Comparison of ENCODE assay signal across 10 cellular contexts in genomic region chr16:63652091-63652490, GRCh38.
"Had no signal": no experiment of that assay in that cellular context is flagged by ENCODE, and none has a peak within 500 bp of the region (broad histone marks: within the 10 kb centered on the region; RNA-seq: fewer than 3 reads in every experiment).

No MANE protein-coding gene starts in this region.

- H3K4me3 Mint-ChIP-seq: activated CD4-positive, alpha-beta memory T cell treated with anti-CD3 and anti-CD28 coated beads for 36 hours; activated naive CD8-positive, alpha-beta T cell treated with anti-CD3 and anti-CD28 coated beads for 36 hours had no signal

- H3K4me1 Mint-ChIP-seq: activated naive CD8-positive, alpha-beta T cell treated with anti-CD3 and anti-CD28 coated beads for 36 hours had no signal

- ATAC-seq: gastrocnemius medialis, left ventricle myocardium superior, pancreas had no signal

- DNase-seq: activated CD4-positive, alpha-beta memory T cell treated with anti-CD3 and anti-CD28 coated beads for 36 hours; activated CD4-positive, alpha-beta T cell treated with anti-CD3 and anti-CD28 coated beads for 1 hour; activated gamma-delta T cell treated with Interleukin-2 at 50 U/mL for 16 hours; activated naive CD8-positive, alpha-beta T cell treated with anti-CD3 and anti-CD28 coated beads for 36 hours; activated T-cell treated with anti-CD3 and anti-CD28 coated beads, Interleukin-2, amount 50 U/mL, for 48 hours; brain microvascular endothelial cell; effector memory CD4-positive, alpha-beta T cell; gastrocnemius medialis; left ventricle myocardium superior; pancreas had no signal

- H3K27me3 Mint-ChIP-seq: activated CD4-positive, alpha-beta memory T cell treated with anti-CD3 and anti-CD28 coated beads for 36 hours; activated naive CD8-positive, alpha-beta T cell treated with anti-CD3 and anti-CD28 coated beads for 36 hours had no signal

- H3K27ac Mint-ChIP-seq: activated CD4-positive, alpha-beta memory T cell treated with anti-CD3 and anti-CD28 coated beads for 36 hours; activated naive CD8-positive, alpha-beta T cell treated with anti-CD3 and anti-CD28 coated beads for 36 hours had no signal
